Comparison of ENCODE assay signal across 10 cellular contexts in genomic region chr1:158496379-158496778, GRCh38. TPM values are rescaled to one million over a fixed set of nuclear protein-coding genes. Genes with fewer than 3 reads are reported as not detected.
DNase-seq lines count a peak whose midpoint lies in the region; ATAC-seq and TF ChIP-seq lines count a peak whose summit lies in the region.
"Had no signal": no experiment of that assay in that cellular context is flagged by ENCODE, and none has a peak within 500 bp of the region (broad histone marks: within the 10 kb centered on the region; RNA-seq: fewer than 3 reads in every experiment).

No MANE protein-coding gene starts in this region.

- peak; percentile 22; the same call in 1 of the 3 replicates for TF ChIP-seq CTCF in GM12872 (IDR thresholded peaks at IDR 0.05; ENCODE audit: insufficient read depth, low read depth, low read length)
- peak in 45 of 56 donors; percentile 10 to 67 (median 41) for TF ChIP-seq CTCF in dorsolateral prefrontal cortex (IDR thresholded peaks at IDR 0.05 in 54 of 56, conservative IDR thresholded peaks at IDR 0.05 in 2 of 56; ENCODE audit: low read depth in 1 of 56, partially characterized antibody in 56 of 56)
- no peak for TF ChIP-seq CTCF in gastrocnemius medialis (IDR thresholded peaks at IDR 0.05 in 4 of 5, conservative IDR thresholded peaks at IDR 0.05 in 1 of 5)

- H3K36me3 ChIP-seq in gastrocnemius medialis, result no peaks in the 10 kb centered on the region

- H3K27me3 ChIP-seq in dorsolateral prefrontal cortex (peaks cover 0 to 6% (median 0%) of the 10 kb centered on the region in 45 donors), gastrocnemius medialis (no peaks in the 10 kb centered on the region)

- DNase-seq in NCI-H2029 (lab: John Stamatoyannopoulos, UW) (peak; percentile 2), dorsolateral prefrontal cortex (no peak), putamen (ENCODE audit: low spot score) (peak; percentile 22), gastrocnemius medialis (no peak)
- DNase-seq: activated naive CD8-positive, alpha-beta T cell treated with anti-CD3 and anti-CD28 coated beads, Interleukin-2, amount 10 ng/mL, durations not matched to agents 7 days and 5 days; foreskin fibroblast had no signal

- in situ Hi-C loops in gastrocnemius medialis (cut with MboI; ENCODE audit: low sequenced_read_pairs in 4 of 4), result no loop called here

- no peak overlapping the region for H3K27ac ChIP-seq in dorsolateral prefrontal cortex
- no peak overlapping the region for H3K27ac ChIP-seq in gastrocnemius medialis

- intact Hi-C loops in dorsolateral prefrontal cortex (cut with DNase I) (loop anchor here in 1 of 2 donors (10.0 kb wide), 1 partner anchor 292 kb away; no protein-coding TSS in a partner anchor), gastrocnemius medialis (cut with DNase I; ENCODE audit: low total_unique reads) (no loop called here)

- no peaks in the 10 kb centered on the region for H3K4me1 ChIP-seq in gastrocnemius medialis

- ATAC-seq in HG02763 (IDR thresholded peaks at IDR 0.05; ENCODE audit: unreplicated experiment) (no peak), gastrocnemius medialis (no peak), GM19397 (IDR thresholded peaks at IDR 0.05; ENCODE audit: unreplicated experiment) (no peak)

- no peaks in the 10 kb centered on the region for H3K9me3 ChIP-seq in gastrocnemius medialis

- H3K4me3 ChIP-seq in dorsolateral prefrontal cortex (peak overlapping the region in 1 of 59 donors; percentile 1), gastrocnemius medialis (no peak overlapping the region)

- no peak for TF ChIP-seq POLR2A in gastrocnemius medialis (IDR thresholded peaks at IDR 0.05)

RNA-seq across cellular contexts. Expression of gene OR10R2, which starts 24.4 kb away (rescaled TPM):
- total RNA-seq in dorsolateral prefrontal cortex (not detected), gastrocnemius medialis (not detected)
- total RNA-seq: activated naive CD8-positive, alpha-beta T cell treated with anti-CD3 and anti-CD28 coated beads, Interleukin-2, amount 10 ng/mL, durations not matched to agents 7 days and 5 days; temporal lobe had no signal

RNA-seq across cellular contexts. Expression of gene OR10K1, which starts 34.7 kb away (rescaled TPM):
- under 1 TPM in 11 of 120 experiments, not detected in 109; 0.11 to 0.28 (median 0.16) TPM for total RNA-seq in dorsolateral prefrontal cortex
- not detected for total RNA-seq in gastrocnemius medialis
- total RNA-seq: activated naive CD8-positive, alpha-beta T cell treated with anti-CD3 and anti-CD28 coated beads, Interleukin-2, amount 10 ng/mL, durations not matched to agents 7 days and 5 days; temporal lobe had no signal

RNA-seq across cellular contexts. Expression of gene OR6Y1, which starts 57.8 kb away (rescaled TPM):
- not detected for total RNA-seq in dorsolateral prefrontal cortex
- not detected for total RNA-seq in gastrocnemius medialis
- total RNA-seq: activated naive CD8-positive, alpha-beta T cell treated with anti-CD3 and anti-CD28 coated beads, Interleukin-2, amount 10 ng/mL, durations not matched to agents 7 days and 5 days; temporal lobe had no signal

Comparison
In these comparisons a context has a peak if more than half of its experiments do, and no peak if none do; other contexts are left out.
1. CTCF ChIP-seq: peak in GM12872 (single experiment) and dorsolateral prefrontal cortex (45 of 56); none in gastrocnemius medialis (0 of 5).
2. DNase-seq: peak in NCI-H2029 (single experiment) and putamen (single experiment); none in dorsolateral prefrontal cortex (0 of 10) and gastrocnemius medialis (0 of 2).